ENCODE assay signal across 29 cellular contexts in genomic region chr5:7186818-7187217, GRCh38.
"Had no signal": no experiment of that assay in that cellular context is flagged by ENCODE, and none has a peak within 500 bp of the region (broad histone marks: within the 10 kb centered on the region; RNA-seq: fewer than 3 reads in every experiment).

No MANE protein-coding gene starts in this region.

- DNase-seq: activated CD4-positive, alpha-beta memory T cell treated with anti-CD3 and anti-CD28 coated beads for 36 hours; activated CD4-positive, alpha-beta T cell treated with anti-CD3 and anti-CD28 coated beads for 36 hours; activated CD4-positive, alpha-beta T cell treated with anti-CD3 and anti-CD28 coated beads, Interleukin-2, amount 10 ng/mL, durations not matched to agents 24 days and 14 days; activated CD4-positive, CD25-positive, alpha-beta regulatory T cell; activated CD4-positive, CD25-positive, alpha-beta regulatory T cell treated with anti-CD3 and anti-CD28 coated beads, Interleukin-2, amount 50 U/mL, for 72 hours; activated CD8-positive, alpha-beta memory T cell treated with anti-CD3 and anti-CD28 coated beads, Interleukin-2, amount 10 ng/mL, durations not matched to agents 7 days and 5 days; activated CD8-positive, alpha-beta memory T cell treated with anti-CD3 and anti-CD28 coated beads, Interleukin-2, amount 50 U/mL, for 4 hours; activated CD8-positive, alpha-beta T cell treated with anti-CD3 and anti-CD28 coated beads, Interleukin-2, amount 10 ng/mL, durations not matched to agents 7 days and 5 days; activated effector memory CD4-positive, alpha-beta T cell treated with anti-CD3 and anti-CD28 coated beads, Interleukin-2, amount 50 U/mL, for 16 hours; activated naive CD4-positive, alpha-beta T cell treated with anti-CD3 and anti-CD28 coated beads for 36 hours; activated naive CD8-positive, alpha-beta T cell treated with anti-CD3 and anti-CD28 coated beads for 36 hours; activated naive CD8-positive, alpha-beta T cell treated with anti-CD3 and anti-CD28 coated beads, Interleukin-2, amount 50 U/mL, for 24 hours; activated T-cell treated with anti-CD3 and anti-CD28 coated beads, Interleukin-2, amount 50 U/mL, for 1 hour; activated T-cell treated with anti-CD3 and anti-CD28 coated beads, Interleukin-2, amount 50 U/mL, for 48 hours; adrenal gland; amygdala; aorta; body of pancreas; central memory CD4-positive, alpha-beta T cell; cerebellar nuclear complex; colonic mucosa; effector CD8-positive, alpha-beta T cell; foreskin fibroblast; head of caudate nucleus; T-helper 2 cell had no signal

- H3K36me3 Mint-ChIP-seq: activated CD4-positive, alpha-beta memory T cell treated with anti-CD3 and anti-CD28 coated beads for 36 hours; activated CD8-positive, alpha-beta memory T cell treated with anti-CD3 and anti-CD28 coated beads, Interleukin-2, amount 10 ng/mL, durations not matched to agents 7 days and 5 days; activated naive CD4-positive, alpha-beta T cell treated with anti-CD3 and anti-CD28 coated beads, Interleukin-2, amount 50 U/mL, for 24 hours; activated naive CD8-positive, alpha-beta T cell treated with anti-CD3 and anti-CD28 coated beads for 36 hours had no signal

- H3K4me1 Mint-ChIP-seq: activated CD4-positive, alpha-beta T cell treated with anti-CD3 and anti-CD28 coated beads for 36 hours; activated CD4-positive, alpha-beta T cell treated with anti-CD3 and anti-CD28 coated beads, Interleukin-2, amount 10 ng/mL, durations not matched to agents 24 days and 14 days; activated CD8-positive, alpha-beta memory T cell treated with anti-CD3 and anti-CD28 coated beads, Interleukin-2, amount 10 ng/mL, durations not matched to agents 7 days and 5 days; activated naive CD4-positive, alpha-beta T cell treated with anti-CD3 and anti-CD28 coated beads, Interleukin-2, amount 50 U/mL, for 24 hours; activated naive CD8-positive, alpha-beta T cell treated with anti-CD3 and anti-CD28 coated beads for 36 hours; activated naive CD8-positive, alpha-beta T cell treated with anti-CD3 and anti-CD28 coated beads, Interleukin-2, amount 50 U/mL, for 24 hours had no signal

- H3K9me3 Mint-ChIP-seq: activated CD4-positive, alpha-beta memory T cell treated with anti-CD3 and anti-CD28 coated beads for 36 hours; activated naive CD4-positive, alpha-beta T cell treated with anti-CD3 and anti-CD28 coated beads for 36 hours; activated T-helper 1 cell treated with anti-CD3 and anti-CD28 coated beads, Interleukin-12 subunit alpha, Interleukin-12 subunit beta, Interleukin-2, Interleukin-4 antibody, amounts not matched to agents 30 ng/mL and 10 ng/mL and 1 ng/mL, durations not matched to agents 14 hours and 24 hours and 36 hours had no signal

- H3K4me3 Mint-ChIP-seq: activated CD4-positive, alpha-beta memory T cell treated with anti-CD3 and anti-CD28 coated beads for 36 hours; activated CD4-positive, alpha-beta T cell treated with anti-CD3 and anti-CD28 coated beads for 36 hours; activated CD4-positive, alpha-beta T cell treated with anti-CD3 and anti-CD28 coated beads, Interleukin-2, amount 10 ng/mL, durations not matched to agents 24 days and 14 days; activated CD8-positive, alpha-beta memory T cell treated with anti-CD3 and anti-CD28 coated beads, Interleukin-2, amount 10 ng/mL, durations not matched to agents 7 days and 5 days; activated CD8-positive, alpha-beta T cell treated with anti-CD3 and anti-CD28 coated beads, Interleukin-2, amount 10 ng/mL, durations not matched to agents 7 days and 5 days; activated naive CD4-positive, alpha-beta T cell treated with anti-CD3 and anti-CD28 coated beads for 36 hours; activated naive CD4-positive, alpha-beta T cell treated with anti-CD3 and anti-CD28 coated beads, Interleukin-2, amount 50 U/mL, for 24 hours; activated naive CD8-positive, alpha-beta T cell treated with anti-CD3 and anti-CD28 coated beads for 36 hours; activated naive CD8-positive, alpha-beta T cell treated with anti-CD3 and anti-CD28 coated beads, Interleukin-2, amount 50 U/mL, for 24 hours; activated T-helper 1 cell treated with anti-CD3 and anti-CD28 coated beads, Interleukin-12 subunit alpha, Interleukin-12 subunit beta, Interleukin-2, Interleukin-4 antibody, amounts not matched to agents 30 ng/mL and 10 ng/mL and 1 ng/mL, durations not matched to agents 14 hours and 24 hours and 36 hours had no signal

- H3K27me3 Mint-ChIP-seq: activated CD4-positive, alpha-beta T cell treated with anti-CD3 and anti-CD28 coated beads, Interleukin-2, amount 10 ng/mL, durations not matched to agents 24 days and 14 days; activated CD8-positive, alpha-beta memory T cell treated with anti-CD3 and anti-CD28 coated beads, Interleukin-2, amount 10 ng/mL, durations not matched to agents 7 days and 5 days; activated naive CD4-positive, alpha-beta T cell treated with anti-CD3 and anti-CD28 coated beads, Interleukin-2, amount 50 U/mL, for 24 hours; activated naive CD8-positive, alpha-beta T cell treated with anti-CD3 and anti-CD28 coated beads, Interleukin-2, amount 50 U/mL, for 24 hours had no signal

- H3K27ac Mint-ChIP-seq: activated CD4-positive, alpha-beta memory T cell treated with anti-CD3 and anti-CD28 coated beads for 36 hours; activated CD4-positive, alpha-beta T cell treated with anti-CD3 and anti-CD28 coated beads for 36 hours; activated CD4-positive, alpha-beta T cell treated with anti-CD3 and anti-CD28 coated beads, Interleukin-2, amount 10 ng/mL, durations not matched to agents 24 days and 14 days; activated CD8-positive, alpha-beta memory T cell treated with anti-CD3 and anti-CD28 coated beads, Interleukin-2, amount 10 ng/mL, durations not matched to agents 7 days and 5 days; activated CD8-positive, alpha-beta T cell treated with anti-CD3 and anti-CD28 coated beads, Interleukin-2, amount 10 ng/mL, durations not matched to agents 7 days and 5 days; activated naive CD4-positive, alpha-beta T cell treated with anti-CD3 and anti-CD28 coated beads for 36 hours; activated naive CD4-positive, alpha-beta T cell treated with anti-CD3 and anti-CD28 coated beads, Interleukin-2, amount 50 U/mL, for 24 hours; activated naive CD8-positive, alpha-beta T cell treated with anti-CD3 and anti-CD28 coated beads for 36 hours; activated naive CD8-positive, alpha-beta T cell treated with anti-CD3 and anti-CD28 coated beads, Interleukin-2, amount 50 U/mL, for 24 hours; activated T-helper 1 cell treated with anti-CD3 and anti-CD28 coated beads, Interleukin-12 subunit alpha, Interleukin-12 subunit beta, Interleukin-2, Interleukin-4 antibody, amounts not matched to agents 30 ng/mL and 10 ng/mL and 1 ng/mL, durations not matched to agents 14 hours and 24 hours and 36 hours; activated T-helper 2 cell treated with anti-CD3 and anti-CD28 coated beads, Interferon-gamma antibody, Interleukin-2, Interleukin-4, amounts not matched to agents 10 μg/mL and 5 μg/mL and 100 μg/mL, durations not matched to agents 14 hours and 24 hours and 36 hours had no signal

- H3K27ac ChIP-seq: adrenal gland, body of pancreas, cardiac muscle cell, colonic mucosa had no signal
